Comparison of ENCODE assay signal across 15 cellular contexts in genomic region chr7:69839782-69840181, GRCh38.
DNase-seq lines count a peak whose midpoint lies in the region; ATAC-seq and TF ChIP-seq lines count a peak whose summit lies in the region.
"Had no signal": no experiment of that assay in that cellular context is flagged by ENCODE, and none has a peak within 500 bp of the region (broad histone marks: within the 10 kb centered on the region; RNA-seq: fewer than 3 reads in every experiment).

No MANE protein-coding gene starts in this region.

- intact Hi-C loops in left cardiac atrium (cut with DNase I): no loop called here

- peaks cover 4% of the 10 kb centered on the region for H3K9me3 Mint-ChIP-seq in stimulated activated memory B cell treated with anti-CD40 and anti-IgM and Interleukin-4, amounts not matched to agents 10 μg/mL and 1 μg/mL and 100 μg/mL, for 72 hours
- no peaks in the 10 kb centered on the region for H3K9me3 Mint-ChIP-seq in chondrocyte (ENCODE audit: low read depth)
- H3K9me3 Mint-ChIP-seq: activated T-helper 2 cell treated with anti-CD3 and anti-CD28 coated beads, Interferon-gamma antibody, Interleukin-2, Interleukin-4, amounts not matched to agents 10 μg/mL and 5 μg/mL and 100 μg/mL, durations not matched to agents 14 hours and 24 hours and 36 hours had no signal

- peak overlapping the region; percentile 20 for H3K27ac Mint-ChIP-seq in stimulated activated memory B cell treated with anti-CD40 and anti-IgM and Interleukin-4, amounts not matched to agents 10 μg/mL and 1 μg/mL and 100 μg/mL, for 72 hours
- no peak overlapping the region for H3K27ac Mint-ChIP-seq in chondrocyte (ENCODE audit: unreplicated experiment)
- H3K27ac Mint-ChIP-seq: activated T-helper 2 cell treated with anti-CD3 and anti-CD28 coated beads, Interferon-gamma antibody, Interleukin-2, Interleukin-4, amounts not matched to agents 10 μg/mL and 5 μg/mL and 100 μg/mL, durations not matched to agents 14 hours and 24 hours and 36 hours; CD4-positive, CD25-positive, alpha-beta regulatory T cell had no signal

- no peaks in the 10 kb centered on the region for H3K36me3 Mint-ChIP-seq in stimulated activated memory B cell treated with anti-CD40 and anti-IgM and Interleukin-4, amounts not matched to agents 10 μg/mL and 1 μg/mL and 100 μg/mL, for 72 hours
- H3K36me3 Mint-ChIP-seq in chondrocyte (ENCODE audit: low read depth): no peaks in the 10 kb centered on the region
- H3K36me3 Mint-ChIP-seq: CD4-positive, CD25-positive, alpha-beta regulatory T cell had no signal

- peaks cover 47% of the 10 kb centered on the region for H3K4me1 Mint-ChIP-seq in stimulated activated memory B cell treated with anti-CD40 and anti-IgM and Interleukin-4, amounts not matched to agents 10 μg/mL and 1 μg/mL and 100 μg/mL, for 72 hours
- peaks cover 34% of the 10 kb centered on the region for H3K4me1 Mint-ChIP-seq in chondrocyte (ENCODE audit: low read depth)
- H3K4me1 Mint-ChIP-seq: CD4-positive, CD25-positive, alpha-beta regulatory T cell had no signal

- TF ChIP-seq CTCF in chondrocyte (IDR thresholded peaks at IDR 0.05): no peak

- DNase-seq in left cardiac atrium: no peak
- no peak for DNase-seq in chondrocyte (ENCODE audit: low spot score)
- DNase-seq in effector CD4-positive, alpha-beta T cell: no peak
- DNase-seq: activated CD4-positive, alpha-beta T cell treated with anti-CD3 and anti-CD28 coated beads for 1 hour; brain microvascular endothelial cell; CD4-positive, CD25-positive, alpha-beta regulatory T cell; GF-D8; Kasumi-1; NCI-H2081 treated with DMSO at 0.1 percent for 48 hours; right cardiac atrium had no signal

- ATAC-seq in GM19035 (IDR thresholded peaks at IDR 0.05; ENCODE audit: unreplicated experiment) (peak; percentile 45), HG02759 (IDR thresholded peaks at IDR 0.05; ENCODE audit: unreplicated experiment) (peak; percentile 66), HG03521 (IDR thresholded peaks at IDR 0.05; ENCODE audit: unreplicated experiment) (peak; percentile 41), left cardiac atrium (no peak)
- ATAC-seq in stimulated activated memory B cell treated with anti-CD40 and anti-IgM and Interleukin-4, amounts not matched to agents 10 μg/mL and 1 μg/mL and 100 μg/mL, for 72 hours: peak; percentile 52
- ATAC-seq: right cardiac atrium had no signal

- peak overlapping the region; percentile 33 for H3K4me3 Mint-ChIP-seq in stimulated activated memory B cell treated with anti-CD40 and anti-IgM and Interleukin-4, amounts not matched to agents 10 μg/mL and 1 μg/mL and 100 μg/mL, for 72 hours
- no peak overlapping the region for H3K4me3 Mint-ChIP-seq in chondrocyte (ENCODE audit: unreplicated experiment)
- H3K4me3 Mint-ChIP-seq: CD4-positive, CD25-positive, alpha-beta regulatory T cell had no signal

- H3K27me3 Mint-ChIP-seq in stimulated activated memory B cell treated with anti-CD40 and anti-IgM and Interleukin-4, amounts not matched to agents 10 μg/mL and 1 μg/mL and 100 μg/mL, for 72 hours: no peaks in the 10 kb centered on the region
- no peaks in the 10 kb centered on the region for H3K27me3 Mint-ChIP-seq in chondrocyte (ENCODE audit: low read depth)
- H3K27me3 Mint-ChIP-seq: CD4-positive, CD25-positive, alpha-beta regulatory T cell had no signal

Comparison
In these comparisons a context has a peak if more than half of its experiments do, and no peak if none do; other contexts are left out.
1. ATAC-seq: peak in GM19035 (single experiment), HG02759 (single experiment), HG03521 (single experiment) and stimulated activated memory B cell treated with anti-CD40 and anti-IgM and Interleukin-4, amounts not matched to agents 10 μg/mL and 1 μg/mL and 100 μg/mL, for 72 hours (single experiment); none in left cardiac atrium (0 of 2).